Comparison of ENCODE assay signal across 1 cellular context in the genomic region with DNA sequence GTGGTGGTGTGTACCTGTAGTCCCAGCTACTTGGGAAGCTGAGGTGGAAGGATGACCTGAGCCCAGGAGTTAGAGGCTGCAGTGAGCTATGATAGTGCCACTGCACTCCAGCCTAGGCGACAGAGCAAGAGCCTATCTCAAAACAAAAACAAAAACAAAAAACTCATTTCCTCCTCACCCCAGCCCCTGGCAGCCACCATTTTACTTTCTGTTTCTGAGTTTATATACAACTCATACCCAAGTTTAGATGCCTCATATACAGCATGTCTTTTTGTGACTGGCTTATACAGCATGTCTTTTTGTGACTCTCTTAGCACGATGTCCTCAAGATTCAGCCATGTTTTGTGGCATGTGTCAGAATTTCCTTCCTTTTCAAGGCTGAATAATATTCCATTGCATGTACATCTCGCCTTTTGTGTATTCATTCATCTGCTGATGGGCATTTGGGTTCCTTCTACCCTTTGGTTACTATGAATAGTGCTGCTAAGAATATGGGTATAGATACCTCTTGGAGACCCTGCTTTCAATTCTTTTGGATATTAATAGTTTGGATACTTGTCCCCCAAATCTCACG.
A peak's percentile ranks its signal among the peaks of the same experiment; 100 is the strongest.
TF ChIP-seq lines count a peak whose summit lies in the region.

No MANE protein-coding gene starts in this region.

TF ChIP-seq in K562, 482 proteins besides CTCF, POLR2A, EP300 and RAD21:
- TF ChIP-seq FOXK2 (conservative IDR thresholded peaks at IDR 0.05 in 1 of 2, IDR thresholded peaks at IDR 0.05 in 1 of 2; ENCODE audit: low read depth in 2 of 2) (no peak), ZMIZ1 (IDR thresholded peaks at IDR 0.05; ENCODE audit: low read depth in 2 of 2, low read length in 2 of 2) (no peak), CBX2 (IDR thresholded peaks at IDR 0.05; ENCODE audit: insufficient read depth, low read length, poor library complexity, severe bottlenecking) (no peak), ZBTB33 (CRISPR knock-in tag; IDR thresholded peaks at IDR 0.05) (no peak), HDAC1 (IDR thresholded peaks at IDR 0.05) (no peak), NONO (IDR thresholded peaks at IDR 0.05; ENCODE audit: low read depth in 2 of 2, low read length in 1 of 2) (no peak), E2F8 (IDR thresholded peaks at IDR 0.05; ENCODE audit: low read depth, partially characterized antibody) (peak; percentile 19), CHD1 (IDR thresholded peaks at IDR 0.05; ENCODE audit: low read length) (no peak), CBX3 (IDR thresholded peaks at IDR 0.05; ENCODE audit: borderline replicate concordance in 1 of 2, low read length in 2 of 2) (no peak), ZFP30 (CRISPR knock-in tag; IDR thresholded peaks at IDR 0.05; ENCODE audit: borderline replicate concordance) (no peak), PRPF4 (IDR thresholded peaks at IDR 0.05; ENCODE audit: insufficient read depth, low read depth, low read length, poor library complexity, severe bottlenecking) (no peak), NFIX (CRISPR knock-in tag; IDR thresholded peaks at IDR 0.05; ENCODE audit: low read depth) (no peak), DLX4 (CRISPR knock-in tag; IDR thresholded peaks at IDR 0.05) (no peak), ZNF121 (CRISPR knock-in tag; conservative IDR thresholded peaks at IDR 0.05) (no peak), SIRT6 (IDR thresholded peaks at IDR 0.05; ENCODE audit: low read depth, low read length) (no peak), SMARCE1 (IDR thresholded peaks at IDR 0.05) (no peak), HSF4 (CRISPR knock-in tag; IDR thresholded peaks at IDR 0.05; ENCODE audit: borderline replicate concordance) (no peak), PRMT5 (CRISPR knock-in tag; IDR thresholded peaks at IDR 0.05) (no peak), ZNF668 (CRISPR knock-in tag; IDR thresholded peaks at IDR 0.05) (no peak), EZH2 (IDR thresholded peaks at IDR 0.05; ENCODE audit: borderline replicate concordance, low read depth, low read length) (no peak), ZNF146 (CRISPR knock-in tag; IDR thresholded peaks at IDR 0.05; ENCODE audit: unreplicated experiment) (peak; percentile 93), ESRRA (IDR thresholded peaks at IDR 0.05; ENCODE audit: borderline replicate concordance, low read depth) (no peak), SMAD1 (IDR thresholded peaks at IDR 0.05; ENCODE audit: low read depth, low read length, partially characterized antibody) (no peak), SP2 (IDR thresholded peaks at IDR 0.05; ENCODE audit: extremely low read depth, low read depth, low read length, poor library complexity, severe bottlenecking) (no peak), SIN3B (IDR thresholded peaks at IDR 0.05; ENCODE audit: low read depth) (no peak), KLF1 (tag; IDR thresholded peaks at IDR 0.05) (no peak), ADNP (tag; IDR thresholded peaks at IDR 0.05) (0 out of 2 replicates have a peak, but pooled peaks have one; percentile 30), SNAPC5 (CRISPR knock-in tag; IDR thresholded peaks at IDR 0.05) (no peak), POLR2AphosphoS5 (IDR thresholded peaks at IDR 0.05; ENCODE audit: control insufficient read depth, insufficient read depth, low read depth, low read length) (0 out of 2 replicates have a peak, but pooled peaks have one; percentile 7), KDM1A (IDR thresholded peaks at IDR 0.05) (peak; percentile 47 to 53; a peak in 2 of 4 replicates), CEBPG (CRISPR knock-in tag; IDR thresholded peaks at IDR 0.05) (no peak), CEBPG (tag; conservative IDR thresholded peaks at IDR 0.05 in 1 of 2, IDR thresholded peaks at IDR 0.05 in 1 of 2) (no peak), RBM25 (IDR thresholded peaks at IDR 0.05; ENCODE audit: low read depth, low read length, severe bottlenecking) (peak; percentile 61), TRIM28 (IDR thresholded peaks at IDR 0.05) (no peak), KAT7 (CRISPR knock-in tag; IDR thresholded peaks at IDR 0.05; ENCODE audit: borderline replicate concordance) (no peak)
- TF ChIP-seq, protein P1, sequence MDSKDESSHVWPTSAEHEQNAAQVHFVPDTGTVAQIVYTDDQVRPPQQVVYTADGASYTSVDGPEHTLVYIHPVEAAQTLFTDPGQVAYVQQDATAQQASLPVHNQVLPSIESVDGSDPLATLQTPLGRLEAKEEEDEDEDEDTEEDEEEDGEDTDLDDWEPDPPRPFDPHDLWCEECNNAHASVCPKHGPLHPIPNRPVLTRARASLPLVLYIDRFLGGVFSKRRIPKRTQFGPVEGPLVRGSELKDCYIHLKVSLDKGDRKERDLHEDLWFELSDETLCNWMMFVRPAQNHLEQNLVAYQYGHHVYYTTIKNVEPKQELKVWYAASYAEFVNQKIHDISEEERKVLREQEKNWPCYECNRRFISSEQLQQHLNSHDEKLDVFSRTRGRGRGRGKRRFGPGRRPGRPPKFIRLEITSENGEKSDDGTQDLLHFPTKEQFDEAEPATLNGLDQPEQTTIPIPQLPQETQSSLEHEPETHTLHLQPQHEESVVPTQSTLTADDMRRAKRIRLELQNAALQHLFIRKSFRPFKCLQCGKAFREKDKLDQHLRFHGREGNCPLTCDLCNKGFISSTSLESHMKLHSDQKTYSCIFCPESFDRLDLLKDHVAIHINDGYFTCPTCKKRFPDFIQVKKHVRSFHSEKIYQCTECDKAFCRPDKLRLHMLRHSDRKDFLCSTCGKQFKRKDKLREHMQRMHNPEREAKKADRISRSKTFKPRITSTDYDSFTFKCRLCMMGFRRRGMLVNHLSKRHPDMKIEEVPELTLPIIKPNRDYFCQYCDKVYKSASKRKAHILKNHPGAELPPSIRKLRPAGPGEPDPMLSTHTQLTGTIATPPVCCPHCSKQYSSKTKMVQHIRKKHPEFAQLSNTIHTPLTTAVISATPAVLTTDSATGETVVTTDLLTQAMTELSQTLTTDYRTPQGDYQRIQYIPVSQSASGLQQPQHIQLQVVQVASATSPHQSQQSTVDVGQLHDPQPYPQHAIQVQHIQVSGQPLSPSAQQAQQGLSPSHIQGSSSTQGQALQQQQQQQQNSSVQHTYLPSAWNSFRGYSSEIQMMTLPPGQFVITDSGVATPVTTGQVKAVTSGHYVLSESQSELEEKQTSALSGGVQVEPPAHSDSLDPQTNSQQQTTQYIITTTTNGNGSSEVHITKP (IDR thresholded peaks at IDR 0.05; ENCODE audit: partially characterized antibody), result no peak
- TF ChIP-seq, protein P2, sequence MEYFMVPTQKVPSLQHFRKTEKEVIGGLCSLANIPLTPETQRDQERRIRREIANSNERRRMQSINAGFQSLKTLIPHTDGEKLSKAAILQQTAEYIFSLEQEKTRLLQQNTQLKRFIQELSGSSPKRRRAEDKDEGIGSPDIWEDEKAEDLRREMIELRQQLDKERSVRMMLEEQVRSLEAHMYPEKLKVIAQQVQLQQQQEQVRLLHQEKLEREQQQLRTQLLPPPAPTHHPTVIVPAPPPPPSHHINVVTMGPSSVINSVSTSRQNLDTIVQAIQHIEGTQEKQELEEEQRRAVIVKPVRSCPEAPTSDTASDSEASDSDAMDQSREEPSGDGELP (CRISPR knock-in tag; IDR thresholded peaks at IDR 0.05; ENCODE audit: borderline replicate concordance), result no peak
